In the genomic region with DNA sequence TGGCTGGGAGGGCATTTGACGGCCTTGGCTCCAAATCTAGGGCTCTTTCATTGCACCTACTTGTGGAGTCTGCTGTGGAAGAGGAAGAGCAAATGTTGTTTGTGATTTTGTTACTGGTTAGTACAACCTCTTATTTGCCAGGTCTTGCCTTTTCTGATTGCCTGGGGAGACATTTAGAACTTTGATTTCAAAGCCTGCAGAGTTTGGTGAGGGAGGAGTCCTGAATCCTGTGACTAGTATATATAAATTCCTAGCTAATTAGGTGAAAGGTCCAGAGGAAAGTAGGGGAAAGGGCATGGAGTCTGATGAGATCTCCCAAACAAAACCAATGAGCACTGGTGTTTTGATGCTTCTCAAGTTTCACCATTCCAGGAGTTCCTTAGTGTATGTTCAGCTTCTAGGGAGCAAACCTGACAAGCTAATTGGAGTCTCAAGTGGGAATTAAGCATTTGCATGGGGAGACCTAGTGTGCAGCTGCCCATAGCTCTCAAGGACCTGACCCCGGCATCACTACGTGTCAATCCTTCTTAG, we compare ENCODE assay signal across 12 cellular contexts. TPM values are rescaled to one million over a fixed set of nuclear protein-coding genes. Genes with fewer than 3 reads are reported as not detected.
A peak's percentile ranks its signal among the peaks of the same experiment; 100 is the strongest.
DNase-seq lines count a peak whose midpoint lies in the region; TF ChIP-seq lines count a peak whose summit lies in the region.
"Had no signal": no experiment of that assay in that cellular context is flagged by ENCODE, and none has a peak within 500 bp of the region (broad histone marks: within the 10 kb centered on the region; RNA-seq: fewer than 3 reads in every experiment).

No MANE protein-coding gene starts in this region.

- H3K27me3 Mint-ChIP-seq in progenitor cell of endocrine pancreas, result no peaks in the 10 kb centered on the region

- H3K36me3 ChIP-seq in PC-9 (ENCODE audit: low read depth), result no peaks in the 10 kb centered on the region
- H3K36me3 ChIP-seq in left ventricle myocardium inferior, result no peaks in the 10 kb centered on the region
- H3K36me3 ChIP-seq in tibial artery, result no peaks in the 10 kb centered on the region
- H3K36me3 ChIP-seq: breast epithelium had no signal

- peak overlapping the region; percentile 94 for H3K27ac Mint-ChIP-seq in progenitor cell of endocrine pancreas

- H3K9me3 ChIP-seq in PC-9 (ENCODE audit: insufficient read depth, low read depth) (no peaks in the 10 kb centered on the region), left ventricle myocardium inferior (replicated peaks) (no peaks in the 10 kb centered on the region), tibial artery (no peaks in the 10 kb centered on the region)
- H3K9me3 ChIP-seq: breast epithelium had no signal

- H3K27me3 ChIP-seq in PC-9 (ENCODE audit: insufficient read depth, low read depth) (no peaks in the 10 kb centered on the region), left ventricle myocardium inferior (ENCODE audit: low read depth) (no peaks in the 10 kb centered on the region), tibial artery (peaks cover 0 to 4% of the 10 kb centered on the region in 2 donors)
- H3K27me3 ChIP-seq: breast epithelium had no signal

- H3K9me2 ChIP-seq in PC-9 (ENCODE audit: insufficient read depth), result no peaks in the 10 kb centered on the region

- no TSS peak for BruUV-seq in PC-9 (replicated peaks; lab: Mats Ljungman, UMichigan)

- intact Hi-C loops in PC-9 (cut with micrococcal nuclease; ENCODE audit: unreplicated experiment), result no loop called here
- intact Hi-C loops in left ventricle myocardium inferior (cut with micrococcal nuclease), result no loop called here
- intact Hi-C loops in tibial artery (cut with DNase I; ENCODE audit: low total_unique reads), result no loop called here

- H3K9me3 Mint-ChIP-seq in progenitor cell of endocrine pancreas (ENCODE audit: low read depth), result peaks cover 2% of the 10 kb centered on the region

- no peaks in the 10 kb centered on the region for H3K36me3 Mint-ChIP-seq in progenitor cell of endocrine pancreas (ENCODE audit: insufficient read depth)

- peak overlapping the region; percentile 0 for H3K4me3 Mint-ChIP-seq in progenitor cell of endocrine pancreas (ENCODE audit: low read depth)

- H4K20me1 ChIP-seq in PC-9 (ENCODE audit: insufficient read depth), result no peaks in the 10 kb centered on the region

- H3K79me2 ChIP-seq in PC-9 (ENCODE audit: low read depth), result no peaks in the 10 kb centered on the region

- H3K27ac ChIP-seq in PC-9 (peak overlapping the region; percentile 21; the same call in 1 of the 2 replicates), left ventricle myocardium inferior (replicated peaks) (peak overlapping the region; percentile 70), tibial artery (no peak overlapping the region)
- H3K27ac ChIP-seq: breast epithelium, SK-N-MC had no signal

- H3K4me3 ChIP-seq in PC-9 (peak overlapping the region; percentile 3; the same call in 1 of the 2 replicates), left ventricle myocardium inferior (no peak overlapping the region), tibial artery (no peak overlapping the region)
- H3K4me3 ChIP-seq: breast epithelium, SK-N-MC had no signal

- no peak for TF ChIP-seq CTCF in PC-9 (conservative IDR thresholded peaks at IDR 0.05)
- TF ChIP-seq CTCF in left ventricle myocardium inferior (IDR thresholded peaks at IDR 0.05; ENCODE audit: borderline replicate concordance), result no peak
- no peak for TF ChIP-seq CTCF in progenitor cell of endocrine pancreas (IDR thresholded peaks at IDR 0.05; ENCODE audit: unreplicated experiment)
- no peak for TF ChIP-seq CTCF in tibial artery (IDR thresholded peaks at IDR 0.05)

- CTCF ChIA-PET in PC-9 (lab: Charles Lee), result no interaction called here

- H3F3A ChIP-seq in PC-9 (ENCODE audit: insufficient read depth, low read depth), result peaks cover 14% of the 10 kb centered on the region

- POLR2A ChIA-PET in PC-9 (lab: Charles Lee; ENCODE audit: unreplicated experiment), result interaction anchor here (0.6 to 0.8 kb wide), 2 partner anchors 46 to 80 kb away, joined by 3 to 5 read pairs; no protein-coding TSS in a partner anchor

- DNase-seq in HCEC 1CT, result peak; percentile 48
- DNase-seq in PC-9, result peak in 1 of 2 experiments; percentile 78
- no peak for DNase-seq in left ventricle myocardium inferior
- no peak for DNase-seq in progenitor cell of endocrine pancreas (ENCODE audit: low spot score, unreplicated experiment)
- no peak for DNase-seq in activated T-cell treated with anti-CD3 and anti-CD28 coated beads, Interleukin-2, amount 50 U/mL, for 1 hour
- DNase-seq in activated T-cell treated with anti-CD3 and anti-CD28 coated beads for 4 hours, result no peak
- no peak for DNase-seq in tibial artery
- no peak for DNase-seq in middle frontal gyrus (ENCODE audit: extremely low spot score, low spot score)
- DNase-seq: MM.1S had no signal

- peaks cover 34% of the 10 kb centered on the region for H3K4me1 Mint-ChIP-seq in progenitor cell of endocrine pancreas (ENCODE audit: low read depth)

- H2AFZ ChIP-seq in PC-9, result no peak overlapping the region

- H3K4me1 ChIP-seq in PC-9 (replicated peaks; ENCODE audit: insufficient read depth) (peaks cover 41% of the 10 kb centered on the region), left ventricle myocardium inferior (peaks cover 40% of the 10 kb centered on the region), tibial artery (no peaks in the 10 kb centered on the region)
- H3K4me1 ChIP-seq: breast epithelium had no signal

- H3K4me2 ChIP-seq in PC-9, result peak overlapping the region; percentile 56

RNA-seq across cellular contexts. Expression of gene HMGCS2, which starts 5.1 kb away (rescaled TPM):
- not detected in 2 replicates for total RNA-seq in PC-9 (2021)
- total RNA-seq in left ventricle myocardium inferior, result 65.5 TPM
- total RNA-seq in progenitor cell of endocrine pancreas, result 105 and 112 TPM in 2 replicates
- total RNA-seq: posterior vena cava had no signal

RNA-seq across cellular contexts. Expression of gene REG4, which starts 37.5 kb away (rescaled TPM):
- total RNA-seq in PC-9 (2021), result not detected in 2 replicates
- total RNA-seq in left ventricle myocardium inferior, result not detected
- total RNA-seq in progenitor cell of endocrine pancreas, result 0.40 and 0.67 TPM in 2 replicates
- total RNA-seq: breast epithelium, posterior vena cava had no signal

Comparison
In these comparisons a context has a peak if more than half of its experiments do, and no peak if none do; other contexts are left out.
1. H3K27ac ChIP-seq: peak in PC-9 (single experiment) and left ventricle myocardium inferior (single experiment); none in tibial artery (0 of 2).
2. RNA of gene HMGCS2, which starts 5.1 kb away (total RNA-seq): 105 to 112 TPM in progenitor cell of endocrine pancreas and 65.5 TPM in left ventricle myocardium inferior (single experiment); not detected in PC-9; every median in the first group is over 10 times any median in the second.